1 cellular context compared by ENCODE assay signal in the genomic region with DNA sequence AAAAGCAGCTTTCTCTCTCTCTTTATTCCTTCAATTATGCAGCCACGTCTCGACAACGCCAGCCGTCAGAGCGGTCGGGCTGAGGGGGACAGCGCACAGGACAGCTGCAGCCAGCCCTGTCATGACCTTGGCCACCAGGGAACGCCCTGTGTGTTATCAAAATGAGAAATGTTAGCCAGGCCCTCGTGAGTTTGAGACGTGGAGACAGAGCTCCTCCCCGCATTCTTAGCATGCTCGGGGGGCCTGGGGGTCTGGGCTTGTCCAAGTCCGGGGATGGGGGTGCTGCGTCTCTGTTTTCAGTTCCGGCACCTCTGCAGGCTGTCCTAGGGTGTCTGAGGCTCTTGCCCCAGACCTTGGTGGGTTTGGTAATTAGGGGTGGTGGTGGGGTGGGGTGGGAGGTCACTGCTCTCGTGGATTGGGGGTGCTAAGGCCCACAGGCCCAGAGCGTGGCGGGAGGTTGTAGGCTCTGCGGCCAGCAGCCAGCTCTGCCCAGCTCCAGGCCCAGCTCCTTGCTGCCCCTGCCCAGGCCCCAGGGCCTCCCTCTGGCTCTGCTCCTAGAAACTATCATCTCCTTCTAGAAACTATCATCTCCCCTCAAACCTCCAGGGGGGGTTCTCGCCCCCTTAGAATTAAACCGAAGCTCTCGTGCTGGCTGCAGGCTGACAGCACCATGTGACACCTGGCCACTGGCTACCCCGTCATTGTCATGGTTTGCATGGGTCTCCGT.
TF ChIP-seq lines count a peak whose summit lies in the region.

No MANE protein-coding gene starts in this region.

TF ChIP-seq in K562, 482 proteins besides CTCF, POLR2A, EP300 and RAD21 (continued from another document and continues in another):
- TF ChIP-seq DMBX1 (CRISPR knock-in tag; IDR thresholded peaks at IDR 0.05; ENCODE audit: borderline replicate concordance) (no peak), KAT2B (IDR thresholded peaks at IDR 0.05; ENCODE audit: low read depth, low read length) (no peak), ZNF778 (CRISPR knock-in tag; IDR thresholded peaks at IDR 0.05) (no peak), MYBL2 (IDR thresholded peaks at IDR 0.05; ENCODE audit: low read depth) (no peak), MYBL2 (CRISPR knock-in tag; IDR thresholded peaks at IDR 0.05; ENCODE audit: borderline replicate concordance) (no peak), ZNF224 (CRISPR knock-in tag; IDR thresholded peaks at IDR 0.05) (no peak), CXXC5 (CRISPR knock-in tag; IDR thresholded peaks at IDR 0.05) (peak; percentile 44; the same call in 1 of the 2 replicates), SIN3A (IDR thresholded peaks at IDR 0.05; ENCODE audit: borderline replicate concordance in 2 of 2, control insufficient read depth in 1 of 2, low read depth in 2 of 2, low read length in 2 of 2) (no peak), ASH1L (IDR thresholded peaks at IDR 0.05; ENCODE audit: borderline replicate concordance, low read depth, partially characterized antibody) (no peak), ZNF696 (CRISPR knock-in tag; conservative IDR thresholded peaks at IDR 0.05) (no peak), TCF15 (CRISPR knock-in tag; IDR thresholded peaks at IDR 0.05) (no peak), ZBTB9 (CRISPR knock-in tag; IDR thresholded peaks at IDR 0.05) (no peak), CEBPZ (IDR thresholded peaks at IDR 0.05; ENCODE audit: borderline replicate concordance, low read depth, low read length) (no peak), ZNF232 (CRISPR knock-in tag; IDR thresholded peaks at IDR 0.05) (no peak), SOX6 (IDR thresholded peaks at IDR 0.05) (peak; percentile 46; the same call in 1 of the 2 replicates), RHOXF2B (CRISPR knock-in tag; conservative IDR thresholded peaks at IDR 0.05) (no peak), GTF3C2 (IDR thresholded peaks at IDR 0.05; ENCODE audit: borderline replicate concordance, extremely low read depth, insufficient read length) (no peak), TBL1XR1 (IDR thresholded peaks at IDR 0.05; ENCODE audit: low read length in 2 of 2) (no peak), ZNF407 (IDR thresholded peaks at IDR 0.05; ENCODE audit: low read depth) (no peak)
- TF ChIP-seq, protein P1, sequence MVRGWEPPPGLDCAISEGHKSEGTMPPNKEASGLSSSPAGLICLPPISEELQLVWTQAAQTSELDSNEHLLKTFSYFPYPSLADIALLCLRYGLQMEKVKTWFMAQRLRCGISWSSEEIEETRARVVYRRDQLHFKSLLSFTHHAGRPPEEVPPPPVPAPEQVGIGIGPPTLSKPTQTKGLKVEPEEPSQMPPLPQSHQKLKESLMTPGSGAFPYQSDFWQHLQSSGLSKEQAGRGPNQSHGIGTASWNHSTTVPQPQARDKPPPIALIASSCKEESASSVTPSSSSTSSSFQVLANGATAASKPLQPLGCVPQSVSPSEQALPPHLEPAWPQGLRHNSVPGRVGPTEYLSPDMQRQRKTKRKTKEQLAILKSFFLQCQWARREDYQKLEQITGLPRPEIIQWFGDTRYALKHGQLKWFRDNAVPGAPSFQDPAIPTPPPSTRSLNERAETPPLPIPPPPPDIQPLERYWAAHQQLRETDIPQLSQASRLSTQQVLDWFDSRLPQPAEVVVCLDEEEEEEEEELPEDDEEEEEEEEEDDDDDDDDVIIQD (CRISPR knock-in tag; IDR thresholded peaks at IDR 0.05): no peak
- TF ChIP-seq, protein P2, sequence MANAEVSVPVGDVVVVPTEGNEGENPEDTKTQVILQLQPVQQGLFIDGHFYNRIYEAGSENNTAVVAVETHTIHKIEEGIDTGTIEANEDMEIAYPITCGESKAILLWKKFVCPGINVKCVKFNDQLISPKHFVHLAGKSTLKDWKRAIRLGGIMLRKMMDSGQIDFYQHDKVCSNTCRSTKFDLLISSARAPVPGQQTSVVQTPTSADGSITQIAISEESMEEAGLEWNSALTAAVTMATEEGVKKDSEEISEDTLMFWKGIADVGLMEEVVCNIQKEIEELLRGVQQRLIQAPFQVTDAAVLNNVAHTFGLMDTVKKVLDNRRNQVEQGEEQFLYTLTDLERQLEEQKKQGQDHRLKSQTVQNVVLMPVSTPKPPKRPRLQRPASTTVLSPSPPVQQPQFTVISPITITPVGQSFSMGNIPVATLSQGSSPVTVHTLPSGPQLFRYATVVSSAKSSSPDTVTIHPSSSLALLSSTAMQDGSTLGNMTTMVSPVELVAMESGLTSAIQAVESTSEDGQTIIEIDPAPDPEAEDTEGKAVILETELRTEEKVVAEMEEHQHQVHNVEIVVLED (CRISPR knock-in tag; IDR thresholded peaks at IDR 0.05): no peak
- TF ChIP-seq, protein P3, sequence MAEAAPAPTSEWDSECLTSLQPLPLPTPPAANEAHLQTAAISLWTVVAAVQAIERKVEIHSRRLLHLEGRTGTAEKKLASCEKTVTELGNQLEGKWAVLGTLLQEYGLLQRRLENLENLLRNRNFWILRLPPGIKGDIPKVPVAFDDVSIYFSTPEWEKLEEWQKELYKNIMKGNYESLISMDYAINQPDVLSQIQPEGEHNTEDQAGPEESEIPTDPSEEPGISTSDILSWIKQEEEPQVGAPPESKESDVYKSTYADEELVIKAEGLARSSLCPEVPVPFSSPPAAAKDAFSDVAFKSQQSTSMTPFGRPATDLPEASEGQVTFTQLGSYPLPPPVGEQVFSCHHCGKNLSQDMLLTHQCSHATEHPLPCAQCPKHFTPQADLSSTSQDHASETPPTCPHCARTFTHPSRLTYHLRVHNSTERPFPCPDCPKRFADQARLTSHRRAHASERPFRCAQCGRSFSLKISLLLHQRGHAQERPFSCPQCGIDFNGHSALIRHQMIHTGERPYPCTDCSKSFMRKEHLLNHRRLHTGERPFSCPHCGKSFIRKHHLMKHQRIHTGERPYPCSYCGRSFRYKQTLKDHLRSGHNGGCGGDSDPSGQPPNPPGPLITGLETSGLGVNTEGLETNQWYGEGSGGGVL (CRISPR knock-in tag; IDR thresholded peaks at IDR 0.05): no peak
